12 cellular contexts compared by ENCODE assay signal in the genomic region with DNA sequence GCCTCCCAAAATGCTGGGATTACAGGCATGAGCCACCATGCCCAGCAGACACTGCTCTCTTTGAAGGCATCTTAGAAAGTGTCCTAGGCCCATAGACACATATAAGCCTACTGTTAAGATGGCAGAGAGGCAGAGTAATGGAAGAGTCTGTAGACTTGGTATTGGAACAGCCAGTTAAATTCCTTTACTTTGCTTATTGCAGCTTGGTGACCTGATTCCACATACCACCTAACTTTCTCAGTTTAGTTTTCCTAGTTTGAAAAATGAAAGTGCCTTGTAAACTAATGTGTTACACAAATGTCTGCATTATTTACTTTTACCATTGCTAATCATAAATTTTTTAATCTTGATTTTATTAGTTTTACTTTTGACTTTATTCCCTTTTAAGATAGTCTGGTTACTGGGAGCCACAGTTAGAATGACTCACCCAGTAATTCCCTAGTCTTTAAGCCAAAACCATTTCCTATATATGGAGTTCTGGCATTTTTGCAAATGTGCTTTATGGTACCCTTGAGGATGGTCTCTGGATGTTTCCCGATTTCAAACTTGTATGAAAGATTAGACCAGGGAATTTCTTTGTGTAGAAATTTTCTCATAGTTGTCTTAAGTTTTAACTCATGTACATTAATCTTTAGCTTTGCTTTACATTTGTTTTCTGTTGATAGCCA. TPM values are rescaled to one million over a fixed set of nuclear protein-coding genes. Genes with fewer than 3 reads are reported as not detected.
A peak's percentile ranks its signal among the peaks of the same experiment; 100 is the strongest.
DNase-seq lines count a peak whose midpoint lies in the region; ATAC-seq and TF ChIP-seq lines count a peak whose summit lies in the region.
"Had no signal": no experiment of that assay in that cellular context is flagged by ENCODE, and none has a peak within 500 bp of the region (broad histone marks: within the 10 kb centered on the region; RNA-seq: fewer than 3 reads in every experiment).

No MANE protein-coding gene starts in this region.

- H3K9me3 Mint-ChIP-seq in central memory CD8-positive, alpha-beta T cell, result no peaks in the 10 kb centered on the region

- no peak for TF ChIP-seq EP300 in esophagus muscularis mucosa (IDR thresholded peaks at IDR 0.05)

- H3K27ac Mint-ChIP-seq in central memory CD8-positive, alpha-beta T cell (ENCODE audit: low read depth), result peak overlapping the region; percentile 75

- no peak overlapping the region for H3K4me3 Mint-ChIP-seq in central memory CD8-positive, alpha-beta T cell

- peaks cover 34% of the 10 kb centered on the region for H3K36me3 Mint-ChIP-seq in central memory CD8-positive, alpha-beta T cell (ENCODE audit: insufficient read depth)

- intact Hi-C loops in esophagus muscularis mucosa (cut with DNase I), result no loop called here

- H3K27ac ChIP-seq in OCI-LY1 (ENCODE audit: low read depth, low read length, poor library complexity, severe bottlenecking) (peak overlapping the region; percentile 94), skin epidermis (peak overlapping the region in 13 of 21 experiments; percentile 25 to 96 (median 87)), esophagus muscularis mucosa (replicated peaks in 1 of 4) (no peak overlapping the region)

- H3K4me1 Mint-ChIP-seq in central memory CD8-positive, alpha-beta T cell, result peaks cover 76% of the 10 kb centered on the region

- no peak overlapping the region for H2AFZ ChIP-seq in OCI-LY1 (ENCODE audit: low read length)

- TF ChIP-seq POLR2A in esophagus muscularis mucosa (IDR thresholded peaks at IDR 0.05; ENCODE audit: low read depth) (no peak), erythroblast (IDR thresholded peaks at IDR 0.05; ENCODE audit: low read length) (no peak)

- H3K4me3 ChIP-seq in OCI-LY1 (ENCODE audit: low read depth, low read length, poor library complexity, severe bottlenecking) (no peak overlapping the region), skin epidermis (no peak overlapping the region), esophagus muscularis mucosa (no peak overlapping the region)
- H3K4me3 ChIP-seq: sigmoid colon, testis had no signal

- H3K4me1 ChIP-seq in OCI-LY1 (ENCODE audit: insufficient read depth, low read length, severe bottlenecking) (peaks cover 90% of the 10 kb centered on the region), esophagus muscularis mucosa (peaks cover 11 to 35% (median 34%) of the 10 kb centered on the region in 4 donors)

- 0 out of 2 replicates have a peak overlapping the region, but pooled peaks have one; percentile 10 for H3K4me2 ChIP-seq in OCI-LY1 (ENCODE audit: low read length)

- TF ChIP-seq CTCF in OCI-LY1 (IDR thresholded peaks at IDR 0.05; ENCODE audit: low read length), result no peak
- TF ChIP-seq CTCF in esophagus muscularis mucosa (IDR thresholded peaks at IDR 0.05), result no peak

- no peaks in the 10 kb centered on the region for H3K36me3 ChIP-seq in OCI-LY1 (ENCODE audit: insufficient read depth, low read length)
- H3K36me3 ChIP-seq in esophagus muscularis mucosa, result no peaks in the 10 kb centered on the region
- H3K36me3 ChIP-seq: sigmoid colon had no signal

- H3K27me3 ChIP-seq in OCI-LY1 (ENCODE audit: insufficient read depth, low read length), result no peaks in the 10 kb centered on the region
- H3K27me3 ChIP-seq in esophagus muscularis mucosa, result no peaks in the 10 kb centered on the region
- H3K27me3 ChIP-seq: sigmoid colon, testis had no signal

- no peaks in the 10 kb centered on the region for H3K9me3 ChIP-seq in OCI-LY1 (ENCODE audit: low read length)
- H3K9me3 ChIP-seq in esophagus muscularis mucosa, result no peaks in the 10 kb centered on the region
- H3K9me3 ChIP-seq: sigmoid colon, testis had no signal

- WGBS in esophagus muscularis mucosa, result 18% methylated on average over 1 of the region's 1 CpG

- H3K27me3 Mint-ChIP-seq in central memory CD8-positive, alpha-beta T cell, result no peaks in the 10 kb centered on the region

- H3K9ac ChIP-seq in OCI-LY1 (ENCODE audit: low read length), result no peak overlapping the region

- no peaks in the 10 kb centered on the region for H4K20me1 ChIP-seq in OCI-LY1 (ENCODE audit: insufficient read depth, low read length)

- peaks cover 42% of the 10 kb centered on the region for H3K79me2 ChIP-seq in OCI-LY1 (ENCODE audit: insufficient read depth, low read length)

- 0 out of 2 replicates have a peak, but pooled peaks cover 7% of the 10 kb centered on the region for H3F3A ChIP-seq in OCI-LY1 (ENCODE audit: insufficient read depth, low read length)

- H3K9me2 ChIP-seq in OCI-LY1 (ENCODE audit: low read depth, low read length), result no peaks in the 10 kb centered on the region

- ATAC-seq in central memory CD8-positive, alpha-beta T cell (replicated peaks; ENCODE audit: extremely low read depth, poor library complexity, severe bottlenecking), result no peak
- no peak for ATAC-seq in GM18517 (IDR thresholded peaks at IDR 0.05; ENCODE audit: unreplicated experiment)

- DNase-seq in EH (ENCODE audit: low read depth) (peak; percentile 64), esophagus muscularis mucosa (ENCODE audit: extremely low spot score) (no peak), NCI-H2171 (lab: John Stamatoyannopoulos, UW) (no peak), erythroblast (lab: John Stamatoyannopoulos, UW) (no peak)
- DNase-seq in central memory CD8-positive, alpha-beta T cell (ENCODE audit: low spot score in 2 of 2), result no peak
- DNase-seq: kidney, NCI-H524, sigmoid colon, testis had no signal

RNA-seq across cellular contexts. Expression of a gene that starts 6.4 kb away (rescaled TPM):
- total RNA-seq in esophagus muscularis mucosa, result 10 to 100 TPM; 20.7 to 39.3 (median 29.2) TPM

Comparison
In these comparisons a context has a peak if more than half of its experiments do, and no peak if none do; other contexts are left out.
1. H3K27ac ChIP-seq: peak in OCI-LY1 (single experiment) and skin epidermis (13 of 21); none in esophagus muscularis mucosa (0 of 4).